In genomic region chr11:67302571-67303131, GRCh38 we compare ENCODE assay signal across 8 cellular contexts. TPM values are rescaled to one million over a fixed set of nuclear protein-coding genes. Genes with fewer than 3 reads are reported as not detected.
DNase-seq lines count a peak whose midpoint lies in the region; ATAC-seq and TF ChIP-seq lines count a peak whose summit lies in the region.

No MANE protein-coding gene starts in this region.

- TF ChIP-seq CTCF in brain microvascular endothelial cell (IDR thresholded peaks at IDR 0.05; ENCODE audit: low read depth, low read length, missing control alignments) (no peak), kidney epithelial cell (IDR thresholded peaks at IDR 0.05; ENCODE audit: insufficient read depth, low read length, poor library complexity, severe bottlenecking) (no peak)

- peak overlapping the region; percentile 36 to 68 for H3K9ac ChIP-seq in stomach smooth muscle (ENCODE audit: low read length in 2 of 2)

- H3K36me3 ChIP-seq in brain microvascular endothelial cell (replicated peaks) (peaks cover 34% of the 10 kb centered on the region), kidney epithelial cell (ENCODE audit: control insufficient read depth, insufficient read depth, low read length) (peaks cover 3% of the 10 kb centered on the region), stomach smooth muscle (ENCODE audit: control insufficient read depth in 2 of 2, insufficient read depth in 2 of 2, low read length in 2 of 2) (peaks cover 23% of the 10 kb centered on the region in 2 donors)

- H3K4me1 ChIP-seq in stomach smooth muscle (ENCODE audit: control insufficient read depth, insufficient read depth, low read length) = peaks cover 30% of the 10 kb centered on the region

- H3K27ac ChIP-seq in brain microvascular endothelial cell = peak overlapping the region; percentile 32
- no peak overlapping the region for H3K27ac ChIP-seq in stomach smooth muscle (ENCODE audit: low read length)

- H3K27me3 ChIP-seq in brain microvascular endothelial cell (replicated peaks) = no peaks in the 10 kb centered on the region
- H3K27me3 ChIP-seq in kidney epithelial cell (ENCODE audit: control insufficient read depth, insufficient read depth, low read length) = no peaks in the 10 kb centered on the region
- H3K27me3 ChIP-seq in stomach smooth muscle (ENCODE audit: control insufficient read depth in 1 of 2, insufficient read depth in 2 of 2, low read length in 2 of 2) = no peaks in the 10 kb centered on the region

- ATAC-seq in GM18502 (IDR thresholded peaks at IDR 0.05; ENCODE audit: poor library complexity, unreplicated experiment) = no peak
- no peak for ATAC-seq in HG02870 (IDR thresholded peaks at IDR 0.05; ENCODE audit: unreplicated experiment)

- H3K9me3 ChIP-seq in stomach smooth muscle (ENCODE audit: control insufficient read depth in 2 of 2, low read length in 2 of 2) = no peaks in the 10 kb centered on the region

- in situ Hi-C loops in brain microvascular endothelial cell (cut with HindIII; ENCODE audit: low pct_ligation_motif_present, low sequenced_read_pairs) = no loop called here

- H3K4me3 ChIP-seq in brain microvascular endothelial cell (ENCODE audit: low read depth, low read length) (peak overlapping the region; percentile 72), kidney epithelial cell (ENCODE audit: low read depth, low read length) (peak overlapping the region; percentile 95), stomach smooth muscle (ENCODE audit: low read length in 2 of 2) (peak overlapping the region; percentile 82 to 89)

- DNase-seq in COLO668 (lab: John Stamatoyannopoulos, UW; ENCODE audit: unreplicated experiment) (peak; percentile 58), NCI-H146 treated with DMSO at 0.1 percent for 48 hours (lab: John Stamatoyannopoulos, UW; ENCODE audit: unreplicated experiment) (peak; percentile 65), brain microvascular endothelial cell (peak; percentile 17), kidney epithelial cell (ENCODE audit: low read depth) (no peak), dermis blood vessel endothelial cell (no peak)

RNA-seq across cellular contexts. Expression of gene SSH3, which starts 0.7 kb away (rescaled TPM):
- total RNA-seq in kidney epithelial cell = 37.2 and 39.9 TPM in 2 replicates
- 15.6 and 19.7 TPM in 2 replicates for total RNA-seq in dermis blood vessel endothelial cell

RNA-seq across cellular contexts. Expression of gene ANKRD13D, which starts 13.5 kb away (rescaled TPM):
- total RNA-seq in kidney epithelial cell (36.6 and 48.5 TPM in 2 replicates), dermis blood vessel endothelial cell (29.1 and 32.3 TPM in 2 replicates)

RNA-seq across cellular contexts. Expression of gene GRK2, which starts 36.4 kb away (rescaled TPM):
- total RNA-seq in kidney epithelial cell (46.4 and 51.3 TPM in 2 replicates), dermis blood vessel endothelial cell (40.0 and 56.8 TPM in 2 replicates)

RNA-seq across cellular contexts. Expression of gene POLD4, which starts 50.7 kb away (rescaled TPM):
- total RNA-seq in kidney epithelial cell (70.7 and 75.5 TPM in 2 replicates), dermis blood vessel endothelial cell (41.8 and 54.1 TPM in 2 replicates)

Comparison
In these comparisons a context has a peak if more than half of its experiments do, and no peak if none do; other contexts are left out.
1. DNase-seq: peak in COLO668 (single experiment), NCI-H146 treated with DMSO at 0.1 percent for 48 hours (single experiment) and brain microvascular endothelial cell (single experiment); none in kidney epithelial cell (single experiment) and dermis blood vessel endothelial cell (single experiment).
2. Peak in every context shown above with its lines, with median percentiles within 50 percentile points of each other: H3K4me3 ChIP-seq.